Comparison of ENCODE assay signal across 20 cellular contexts in genomic region chr12:100186071-100186470, GRCh38. TPM values are rescaled to one million over a fixed set of nuclear protein-coding genes. Genes with fewer than 3 reads are reported as not detected.
A peak's percentile ranks its signal among the peaks of the same experiment; 100 is the strongest.
DNase-seq lines count a peak whose midpoint lies in the region; ATAC-seq and TF ChIP-seq lines count a peak whose summit lies in the region.
"Had no signal": no experiment of that assay in that cellular context is flagged by ENCODE, and none has a peak within 500 bp of the region (broad histone marks: within the 10 kb centered on the region; RNA-seq: fewer than 3 reads in every experiment).

No MANE protein-coding gene starts in this region.

- H2AK5ac ChIP-seq in IMR-90 (ENCODE audit: low read depth, low read length), result no peak overlapping the region

- CTCF ChIA-PET in IMR-90 (lab: Yijun Ruan, JAX), result interaction anchor here (0.8 to 1.6 kb wide), 3 partner anchors 12 to 369 kb away, joined by 3 to 4 read pairs (median 3); no protein-coding TSS in a partner anchor

- H3K4me3 ChIP-seq in IMR-90 (ENCODE audit: insufficient read depth, low read depth, low read length) (no peak overlapping the region), skeletal muscle tissue (ENCODE audit: low read length in 3 of 3) (no peak overlapping the region)

- no peak overlapping the region for H2AK9ac ChIP-seq in IMR-90 (replicated peaks; ENCODE audit: low read depth, low read length, poor library complexity)

- DNase-seq in IMR-90 (no peak), hepatic stellate cell (ENCODE audit: low spot score) (peak; percentile 25), DMS114 treated with DMSO at 0.1 percent for 48 hours (lab: John Stamatoyannopoulos, UW; ENCODE audit: unreplicated experiment) (no peak)
- no peak for DNase-seq in activated T-cell treated with anti-CD3 and anti-CD28 coated beads, Interleukin-2, amount 50 U/mL, for 24 hours
- DNase-seq: activated CD4-positive, alpha-beta T cell treated with anti-CD3 and anti-CD28 coated beads, Interleukin-2, amount 10 ng/mL, durations not matched to agents 7 days and 5 days; activated CD8-positive, alpha-beta memory T cell treated with anti-CD3 and anti-CD28 coated beads, Interleukin-2, amount 50 U/mL, for 48 hours; activated gamma-delta T cell; amniotic stem cell; central memory CD4-positive, alpha-beta T cell; effector CD4-positive, alpha-beta T cell; Kasumi-1; kidney glomerular epithelial cell; NCI-H146; stimulated activated naive CD8-positive, alpha-beta T cell treated with anti-CD3 and anti-CD28 coated beads, Interleukin-15, Interleukin-2, amounts not matched to agents 100 U/mL and 50 U/mL, for 24 hours had no signal

- no peak for TF ChIP-seq CTCF in IMR-90 (conservative IDR thresholded peaks at IDR 0.05; ENCODE audit: low read depth, low read length)

- H2BK5ac ChIP-seq in IMR-90 (ENCODE audit: low read depth, low read length, poor library complexity, severe bottlenecking), result no peak overlapping the region

- H3K36me3 Mint-ChIP-seq in activated T-cell treated with anti-CD3 and anti-CD28 coated beads, Interleukin-2, amount 50 U/mL, for 24 hours (ENCODE audit: low read depth), result peaks cover 34% of the 10 kb centered on the region
- H3K36me3 Mint-ChIP-seq: mesothelial cell of epicardium had no signal

- no peak overlapping the region for H2BK120ac ChIP-seq in IMR-90 (ENCODE audit: low read depth, low read length)

- no peak overlapping the region for H3K56ac ChIP-seq in IMR-90 (ENCODE audit: extremely low read depth, insufficient read depth, low read length)

- H3K9me1 ChIP-seq in IMR-90 (ENCODE audit: insufficient read depth, low read length), result no peaks in the 10 kb centered on the region; the same call in 1 of the 2 replicates

- WGBS in IMR-90 (ENCODE audit: extremely low coverage in 2 of 2, insufficient read length in 1 of 2), 2 experiments, result no CpG with 5 or more reads among the region's 6 CpGs

- TF ChIP-seq RAD21 in IMR-90 (IDR thresholded peaks at IDR 0.05; ENCODE audit: low read length), result no peak

- peak overlapping the region; percentile 21 for H2AFZ ChIP-seq in IMR-90 (replicated peaks; ENCODE audit: low read length, poor library complexity)

- no peak overlapping the region for H3K9ac ChIP-seq in IMR-90 (ENCODE audit: low read depth, low read length)
- peak overlapping the region in 2 of 3 donors; percentile 16 to 33 for H3K9ac ChIP-seq in skeletal muscle tissue (ENCODE audit: low read depth in 1 of 3, low read length in 3 of 3)

- no peak overlapping the region for H3K23ac ChIP-seq in IMR-90 (ENCODE audit: low read depth, low read length)

- H3K4me3 Mint-ChIP-seq in activated T-cell treated with anti-CD3 and anti-CD28 coated beads, Interleukin-2, amount 50 U/mL, for 24 hours, result no peak overlapping the region
- H3K4me3 Mint-ChIP-seq: activated CD4-positive, alpha-beta T cell treated with anti-CD3 and anti-CD28 coated beads, Interleukin-2, amount 10 ng/mL, durations not matched to agents 7 days and 5 days; mesothelial cell of epicardium had no signal

- no peak overlapping the region for H3K4ac ChIP-seq in IMR-90 (ENCODE audit: low read depth, low read length)

- H3K27me3 Mint-ChIP-seq in activated T-cell treated with anti-CD3 and anti-CD28 coated beads, Interleukin-2, amount 50 U/mL, for 24 hours, result no peaks in the 10 kb centered on the region
- H3K27me3 Mint-ChIP-seq: activated CD4-positive, alpha-beta T cell treated with anti-CD3 and anti-CD28 coated beads, Interleukin-2, amount 10 ng/mL, durations not matched to agents 7 days and 5 days had no signal

- no peak overlapping the region for H4K5ac ChIP-seq in IMR-90 (ENCODE audit: low read depth, low read length)

- H3K27ac ChIP-seq in IMR-90 (ENCODE audit: insufficient read depth, low read length), result no peak overlapping the region
- H3K27ac ChIP-seq in cingulate gyrus (ENCODE audit: low read depth, low read length), result peak overlapping the region; percentile 75
- no peak overlapping the region for H3K27ac ChIP-seq in skeletal muscle tissue (ENCODE audit: low read depth, low read length)

- peaks cover 13% of the 10 kb centered on the region for H3K4me1 Mint-ChIP-seq in activated T-cell treated with anti-CD3 and anti-CD28 coated beads, Interleukin-2, amount 50 U/mL, for 24 hours (ENCODE audit: low read depth)

- H3K18ac ChIP-seq in IMR-90 (ENCODE audit: low read depth, low read length), result no peak overlapping the region

- no peaks in the 10 kb centered on the region for H3K9me3 ChIP-seq in IMR-90 (ENCODE audit: control insufficient read depth, insufficient read depth, low read length)
- no peaks in the 10 kb centered on the region for H3K9me3 ChIP-seq in skeletal muscle tissue (ENCODE audit: control insufficient read depth in 3 of 3, low read length in 3 of 3)

- H2BK15ac ChIP-seq in IMR-90 (ENCODE audit: low read depth, low read length), result no peak overlapping the region

- TF ChIP-seq POLR2A in IMR-90 (IDR thresholded peaks at IDR 0.05; ENCODE audit: low read depth, low read length), result no peak

- intact Hi-C loops in IMR-90 (cut with micrococcal nuclease), result no loop called here

- in situ Hi-C loops in IMR-90 (cut with MboI; ENCODE audit: low sequenced_read_pairs), result no loop called here

- no peak overlapping the region for H3K14ac ChIP-seq in IMR-90 (replicated peaks; ENCODE audit: low read depth, low read length)

- no peak overlapping the region for H3K27ac Mint-ChIP-seq in activated T-cell treated with anti-CD3 and anti-CD28 coated beads, Interleukin-2, amount 50 U/mL, for 24 hours
- H3K27ac Mint-ChIP-seq: activated CD4-positive, alpha-beta T cell treated with anti-CD3 and anti-CD28 coated beads, Interleukin-2, amount 10 ng/mL, durations not matched to agents 7 days and 5 days; mesothelial cell of epicardium had no signal

- H3K27me3 ChIP-seq in IMR-90 (ENCODE audit: control insufficient read depth, insufficient read depth, low read length), result no peaks in the 10 kb centered on the region
- no peaks in the 10 kb centered on the region for H3K27me3 ChIP-seq in skeletal muscle tissue (ENCODE audit: control insufficient read depth in 3 of 3, insufficient read depth in 3 of 3, low read length in 3 of 3)

- no TSS peak for BruUV-seq in IMR-90 (replicated peaks; lab: Mats Ljungman, UMichigan)

- dilution Hi-C loops in IMR-90 (cut with HindIII; ENCODE audit: low sequenced_read_pairs, unreplicated experiment), result no loop called here

- H3K4me1 ChIP-seq in IMR-90 (ENCODE audit: control insufficient read depth, insufficient read depth, low read length), result peaks cover 6% of the 10 kb centered on the region; the same call in 1 of the 2 replicates
- peaks cover 0 to 11% (median 2%) of the 10 kb centered on the region in 3 donors for H3K4me1 ChIP-seq in skeletal muscle tissue (ENCODE audit: control insufficient read depth in 3 of 3, insufficient read depth in 3 of 3, low read length in 3 of 3)

- H3K4me2 ChIP-seq in IMR-90 (ENCODE audit: low read depth, low read length), result no peak overlapping the region; the same call in 1 of the 2 replicates

- H4K91ac ChIP-seq in IMR-90 (ENCODE audit: insufficient read depth, low read depth, low read length), result no peak overlapping the region

- H3K9me3 Mint-ChIP-seq in activated T-cell treated with anti-CD3 and anti-CD28 coated beads, Interleukin-2, amount 50 U/mL, for 24 hours, result no peaks in the 10 kb centered on the region
- H3K9me3 Mint-ChIP-seq: activated CD4-positive, alpha-beta T cell treated with anti-CD3 and anti-CD28 coated beads, Interleukin-2, amount 10 ng/mL, durations not matched to agents 7 days and 5 days; mesothelial cell of epicardium had no signal

- no peaks in the 10 kb centered on the region for H4K20me1 ChIP-seq in IMR-90 (ENCODE audit: insufficient read depth, low read length)

- no peak overlapping the region for H2BK20ac ChIP-seq in IMR-90 (ENCODE audit: low read depth, low read length)

- H4K8ac ChIP-seq in IMR-90 (ENCODE audit: low read depth in 2 of 2, low read length in 2 of 2), result no peak overlapping the region

- POLR2A ChIA-PET in IMR-90 (lab: Charles Lee; ENCODE audit: unreplicated experiment), result no interaction called here

- H3K36me3 ChIP-seq in IMR-90 (ENCODE audit: control insufficient read depth, insufficient read depth, low read length) (no peaks in the 10 kb centered on the region), skeletal muscle tissue (ENCODE audit: control insufficient read depth in 3 of 3, insufficient read depth in 3 of 3, low read length in 3 of 3) (no peaks in the 10 kb centered on the region)

- ATAC-seq in IMR-90 (ENCODE audit: low read depth) (peak; percentile 47), HG02588 (IDR thresholded peaks at IDR 0.05; ENCODE audit: unreplicated experiment) (no peak), GM19023 (IDR thresholded peaks at IDR 0.05; ENCODE audit: unreplicated experiment) (no peak)
- ATAC-seq: esophagus mucosa; stimulated activated naive CD8-positive, alpha-beta T cell treated with anti-CD3 and anti-CD28 coated beads, Interleukin-15, Interleukin-2, amounts not matched to agents 100 U/mL and 50 U/mL, for 24 hours had no signal

- H3K79me1 ChIP-seq in IMR-90 (ENCODE audit: low read depth in 1 of 2, low read length in 2 of 2), result no peaks in the 10 kb centered on the region

TF ChIP-seq in IMR-90, 13 proteins besides CTCF, POLR2A, EP300 and RAD21 (continues in another document):
- TF ChIP-seq MAFK (IDR thresholded peaks at IDR 0.05; ENCODE audit: low read depth, low read length), result no peak
- TF ChIP-seq, protein P1, sequence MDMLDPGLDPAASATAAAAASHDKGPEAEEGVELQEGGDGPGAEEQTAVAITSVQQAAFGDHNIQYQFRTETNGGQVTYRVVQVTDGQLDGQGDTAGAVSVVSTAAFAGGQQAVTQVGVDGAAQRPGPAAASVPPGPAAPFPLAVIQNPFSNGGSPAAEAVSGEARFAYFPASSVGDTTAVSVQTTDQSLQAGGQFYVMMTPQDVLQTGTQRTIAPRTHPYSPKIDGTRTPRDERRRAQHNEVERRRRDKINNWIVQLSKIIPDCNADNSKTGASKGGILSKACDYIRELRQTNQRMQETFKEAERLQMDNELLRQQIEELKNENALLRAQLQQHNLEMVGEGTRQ (IDR thresholded peaks at IDR 0.05; ENCODE audit: low read depth, low read length), result no peak
- TF ChIP-seq RFX5 (IDR thresholded peaks at IDR 0.05; ENCODE audit: low read depth, low read length), result no peak

RNA-seq across cellular contexts. Expression of gene ACTR6, which starts 14.5 kb away (rescaled TPM):
- 10.2 and 20.6 TPM in 2 replicates for total RNA-seq in IMR-90 (2012; rRNA removed)
- 9.7 and 14.5 TPM in 2 replicates for polyA plus RNA-seq in IMR-90 (2012; rRNA removed)
- 0.64 and 0.84 TPM in 2 replicates for polyA plus RNA-seq in IMR-90 (2012; cell fraction: cytosol; rRNA removed)
- 0.22 and 5.4 TPM in 2 replicates for polyA plus RNA-seq in IMR-90 (2012; cell fraction: nucleus; rRNA removed; ENCODE audit: low replicate concordance)
- total RNA-seq in skeletal muscle tissue, result 9.4 TPM

RNA-seq across cellular contexts. Expression of gene BLTP3B, which starts 43.4 kb away (rescaled TPM):
- total RNA-seq in IMR-90 (2012; rRNA removed), result 38.7 and 44.7 TPM in 2 replicates
- 8.9 and 10.6 TPM in 2 replicates for polyA plus RNA-seq in IMR-90 (2012; rRNA removed)
- polyA plus RNA-seq in IMR-90 (2012; cell fraction: cytosol; rRNA removed), result 1.4 and 1.6 TPM in 2 replicates
- 0.51 and 4.5 TPM in 2 replicates for polyA plus RNA-seq in IMR-90 (2012; cell fraction: nucleus; rRNA removed; ENCODE audit: low replicate concordance)
- 26.6 TPM for total RNA-seq in skeletal muscle tissue
